In genomic region chr9:137276757-137277328, GRCh38 we compare ENCODE assay signal across 8 cellular contexts. TPM values are rescaled to one million over a fixed set of nuclear protein-coding genes. Genes with fewer than 3 reads are reported as not detected.
A peak's percentile ranks its signal among the peaks of the same experiment; 100 is the strongest.
DNase-seq lines count a peak whose midpoint lies in the region; ATAC-seq, FAIRE-seq and TF ChIP-seq lines count a peak whose summit lies in the region.

No MANE protein-coding gene starts in this region.

- no peaks in the 10 kb centered on the region for H3K79me2 ChIP-seq in Karpas-422 (ENCODE audit: low read length)
- peaks cover 28% of the 10 kb centered on the region for H3K79me2 ChIP-seq in astrocyte (ENCODE audit: insufficient read depth, low read length)

- peak overlapping the region; percentile 36 to 66 (median 62) for H3K27ac Mint-ChIP-seq in CD4-positive, CD25-positive, alpha-beta regulatory T cell
- no peak overlapping the region for H3K27ac Mint-ChIP-seq in astrocyte (ENCODE audit: unreplicated experiment)

- peaks cover 29% of the 10 kb centered on the region for H3K4me1 ChIP-seq in CD4-positive, CD25-positive, alpha-beta regulatory T cell (ENCODE audit: control insufficient read depth, insufficient read depth, low read length, poor library complexity, severe bottlenecking)
- H3K4me1 ChIP-seq in Karpas-422 (ENCODE audit: low read length) (peaks cover 59% of the 10 kb centered on the region), astrocyte (ENCODE audit: insufficient read depth, low read length) (peaks cover 32% of the 10 kb centered on the region), iPS-20b (ENCODE audit: insufficient read depth, low read length) (peaks cover 14% of the 10 kb centered on the region), spleen (peaks cover 8 to 93% (median 67%) of the 10 kb centered on the region in 6 donors)

- ATAC-seq in CD4-positive, CD25-positive, alpha-beta regulatory T cell (ENCODE audit: low read depth in 2 of 2): no peak
- ATAC-seq in HG03025 (IDR thresholded peaks at IDR 0.05; ENCODE audit: low FRiP score, unreplicated experiment): no peak
- ATAC-seq in GM19455 (IDR thresholded peaks at IDR 0.05; ENCODE audit: unreplicated experiment): no peak
- ATAC-seq in GM21786 (IDR thresholded peaks at IDR 0.05; ENCODE audit: unreplicated experiment): no peak

- H3K4me2 ChIP-seq in Karpas-422 (ENCODE audit: low read depth, low read length, poor library complexity, severe bottlenecking) (peak overlapping the region; percentile 84), astrocyte (ENCODE audit: low read length) (peak overlapping the region; percentile 93)

- no peaks in the 10 kb centered on the region for H3K9me3 ChIP-seq in CD4-positive, CD25-positive, alpha-beta regulatory T cell (ENCODE audit: control insufficient read depth in 2 of 2, low read length in 2 of 2)
- H3K9me3 ChIP-seq in Karpas-422 (ENCODE audit: low read length) (no peaks in the 10 kb centered on the region), astrocyte (ENCODE audit: insufficient read depth, low read depth, low read length) (no peaks in the 10 kb centered on the region), iPS-20b (ENCODE audit: insufficient read depth, low read depth, low read length) (no peaks in the 10 kb centered on the region), spleen (no peaks in the 10 kb centered on the region)

- H3K27me3 Mint-ChIP-seq in CD4-positive, CD25-positive, alpha-beta regulatory T cell: no peaks in the 10 kb centered on the region
- no peaks in the 10 kb centered on the region for H3K27me3 Mint-ChIP-seq in astrocyte (ENCODE audit: low read depth, unreplicated experiment)

- H3K36me3 ChIP-seq in CD4-positive, CD25-positive, alpha-beta regulatory T cell (ENCODE audit: control insufficient read depth, insufficient read depth, low read length): peaks cover 3% of the 10 kb centered on the region
- peaks cover 2% of the 10 kb centered on the region; the same call in 1 of the 2 replicates for H3K36me3 ChIP-seq in Karpas-422 (ENCODE audit: insufficient read depth, low read length)
- no peaks in the 10 kb centered on the region for H3K36me3 ChIP-seq in astrocyte (ENCODE audit: insufficient read depth, low read length)
- H3K36me3 ChIP-seq in iPS-20b (ENCODE audit: insufficient read depth, low read depth, low read length): peaks cover 7% of the 10 kb centered on the region
- H3K36me3 ChIP-seq in spleen: peaks cover 0 to 56% (median 35%) of the 10 kb centered on the region in 6 donors

- H3K4me3 Mint-ChIP-seq in CD4-positive, CD25-positive, alpha-beta regulatory T cell: peak overlapping the region; percentile 58 to 87 (median 84)
- peak overlapping the region; percentile 77 for H3K4me3 Mint-ChIP-seq in astrocyte (ENCODE audit: unreplicated experiment)

- peak overlapping the region; percentile 90 for H3K9ac ChIP-seq in Karpas-422 (ENCODE audit: low read length)
- peak overlapping the region; percentile 74 for H3K9ac ChIP-seq in astrocyte (ENCODE audit: low read length)
- H3K9ac ChIP-seq in iPS-20b (ENCODE audit: low read depth, low read length): peak overlapping the region; percentile 79; the same call in 1 of the 2 replicates

- peaks cover 0 to 23% (median 3%) of the 10 kb centered on the region in 4 donors for H3K4me1 Mint-ChIP-seq in CD4-positive, CD25-positive, alpha-beta regulatory T cell
- no peaks in the 10 kb centered on the region for H3K4me1 Mint-ChIP-seq in astrocyte (ENCODE audit: low read depth, unreplicated experiment)

- FAIRE-seq in astrocyte (lab: Jason Lieb, UNC): no peak

- 6 to 18% (median 14%) methylated on average over 12 to 17 of the region's 17 CpGs for WGBS in spleen, 5 donors

- H3K36me3 Mint-ChIP-seq in CD4-positive, CD25-positive, alpha-beta regulatory T cell: no peaks in the 10 kb centered on the region
- H3K36me3 Mint-ChIP-seq in astrocyte (ENCODE audit: low read depth, unreplicated experiment): no peaks in the 10 kb centered on the region

- no peak for TF ChIP-seq POLR2A in spleen (IDR thresholded peaks at IDR 0.05)

- no peaks in the 10 kb centered on the region for H3K27me3 ChIP-seq in CD4-positive, CD25-positive, alpha-beta regulatory T cell (ENCODE audit: control insufficient read depth, insufficient read depth, low read length)
- H3K27me3 ChIP-seq in Karpas-422 (ENCODE audit: low read length) (no peaks in the 10 kb centered on the region), astrocyte (ENCODE audit: insufficient read depth, low read length) (no peaks in the 10 kb centered on the region), iPS-20b (ENCODE audit: insufficient read depth, low read length) (peaks cover 41% of the 10 kb centered on the region; the same call in 1 of the 2 replicates), spleen (replicated peaks in 1 of 7) (no peaks in the 10 kb centered on the region)

- H3K27ac ChIP-seq in CD4-positive, CD25-positive, alpha-beta regulatory T cell (ENCODE audit: insufficient read depth, low read length, poor library complexity, severe bottlenecking): peak overlapping the region; percentile 60
- H3K27ac ChIP-seq in Karpas-422 (ENCODE audit: low read length): peak overlapping the region; percentile 94
- H3K27ac ChIP-seq in astrocyte (ENCODE audit: low read depth, low read length): peak overlapping the region; percentile 50
- H3K27ac ChIP-seq in iPS-20b (ENCODE audit: low read length): peak overlapping the region; percentile 84
- peak overlapping the region; percentile 84 to 95 (median 92) for H3K27ac ChIP-seq in spleen

- no peak overlapping the region for H3K4me3 ChIP-seq in CD4-positive, CD25-positive, alpha-beta regulatory T cell (ENCODE audit: low read depth, low read length)
- H3K4me3 ChIP-seq in Karpas-422 (ENCODE audit: low read length) (peak overlapping the region; percentile 77), astrocyte (ENCODE audit: insufficient read depth, low read depth, low read length) (peak overlapping the region; percentile 73), iPS-20b (ENCODE audit: low read length) (peak overlapping the region; percentile 63; the same call in 1 of the 2 replicates), spleen (peak overlapping the region; percentile 54 to 91 (median 66))

- intact Hi-C loops in spleen (cut with DNase I; ENCODE audit: low total_unique reads): no loop called here

- H4K20me1 ChIP-seq in Karpas-422 (ENCODE audit: insufficient read depth, low read depth, low read length): peaks cover 3% of the 10 kb centered on the region; the same call in 1 of the 2 replicates
- H4K20me1 ChIP-seq in astrocyte (ENCODE audit: insufficient read depth, low read length): peaks cover 50% of the 10 kb centered on the region

- no peak overlapping the region for H2AFZ ChIP-seq in Karpas-422 (ENCODE audit: low read length)
- no peak overlapping the region for H2AFZ ChIP-seq in astrocyte (ENCODE audit: low read depth, low read length)

- H3K9me3 Mint-ChIP-seq in CD4-positive, CD25-positive, alpha-beta regulatory T cell: no peaks in the 10 kb centered on the region
- H3K9me3 Mint-ChIP-seq in astrocyte (ENCODE audit: unreplicated experiment): no peaks in the 10 kb centered on the region

- DNase-seq in CD4-positive, CD25-positive, alpha-beta regulatory T cell: no peak
- DNase-seq in Karpas-422 (peak; percentile 87), astrocyte (ENCODE audit: low read depth) (peak; percentile 12), spleen (peak; percentile 83)

- no peak for TF ChIP-seq CTCF in astrocyte (IDR thresholded peaks at IDR 0.05; ENCODE audit: insufficient read depth, low read depth, low read length)
- no peak for TF ChIP-seq CTCF in spleen (IDR thresholded peaks at IDR 0.05 in 8 of 11, conservative IDR thresholded peaks at IDR 0.05 in 3 of 11)

- no peaks in the 10 kb centered on the region for H3K9me2 ChIP-seq in Karpas-422 (replicated peaks; ENCODE audit: insufficient read depth, low read length)

RNA-seq across cellular contexts. Expression of gene TOR4A, which starts 0.7 kb away (rescaled TPM):
- total RNA-seq in CD4-positive, CD25-positive, alpha-beta regulatory T cell: 6.1 TPM
- polyA plus RNA-seq in CD4-positive, CD25-positive, alpha-beta regulatory T cell: 1 to 10 TPM; 2.6 to 4.2 (median 3.5) TPM
- total RNA-seq in Karpas-422 (2014; rRNA removed; shearing (Covaris generic); ENCODE audit: low replicate concordance): 8.8 and 19.2 TPM in 2 replicates
- total RNA-seq in astrocyte (10.8 and 11.8 TPM in 2 replicates), spleen (10 to 100 TPM; 23.1 to 39.9 (median 29.4) TPM)
- 10 to 100 TPM in 1 of 3 donors, 1 to 10 TPM in 2; 3.2 to 10.8 (median 5.1) TPM for polyA plus RNA-seq in spleen

RNA-seq across cellular contexts. Expression of gene NELFB, which starts 21.7 kb away (rescaled TPM):
- 46.4 TPM for total RNA-seq in CD4-positive, CD25-positive, alpha-beta regulatory T cell
- polyA plus RNA-seq in CD4-positive, CD25-positive, alpha-beta regulatory T cell: 10 to 100 TPM; 22.3 to 27.1 (median 23.7) TPM
- total RNA-seq in Karpas-422 (2014; rRNA removed; shearing (Covaris generic); ENCODE audit: low replicate concordance): 17.8 and 42.7 TPM in 2 replicates
- total RNA-seq in astrocyte: 45.8 and 48.9 TPM in 2 replicates
- 10 to 100 TPM; 27.7 to 46.8 (median 39.9) TPM for total RNA-seq in spleen
- 10 to 100 TPM; 26.6 to 49.7 (median 28.0) TPM for polyA plus RNA-seq in spleen

RNA-seq across cellular contexts. Expression of gene NRARP, which starts 25.2 kb away (rescaled TPM):
- total RNA-seq in CD4-positive, CD25-positive, alpha-beta regulatory T cell: 1.6 TPM
- polyA plus RNA-seq in CD4-positive, CD25-positive, alpha-beta regulatory T cell: not detected
- total RNA-seq in Karpas-422 (2014; rRNA removed; shearing (Covaris generic); ENCODE audit: low replicate concordance): 1.4 and 1.8 TPM in 2 replicates
- total RNA-seq in astrocyte (6.9 and 7.3 TPM in 2 replicates), spleen (10 to 100 TPM in 3 of 7 donors, 1 to 10 TPM in 4; 5.6 to 24.4 (median 9.4) TPM)
- 1 to 10 TPM in 1 of 3 donors, under 1 TPM in 2; 0.37 to 1.3 (median 0.94) TPM for polyA plus RNA-seq in spleen

RNA-seq across cellular contexts. Expression of gene STPG3, which starts 25.8 kb away (rescaled TPM):
- not detected for total RNA-seq in CD4-positive, CD25-positive, alpha-beta regulatory T cell
- polyA plus RNA-seq in CD4-positive, CD25-positive, alpha-beta regulatory T cell: not detected
- 0.61 and 0.86 TPM in 2 replicates for total RNA-seq in Karpas-422 (2014; rRNA removed; shearing (Covaris generic); ENCODE audit: low replicate concordance)
- total RNA-seq in astrocyte (not detected in 2 replicates), spleen (not detected)
- not detected for polyA plus RNA-seq in spleen

RNA-seq across cellular contexts. Expression of gene TUBB4B, which starts 35.8 kb away (rescaled TPM):
- 100 TPM for total RNA-seq in CD4-positive, CD25-positive, alpha-beta regulatory T cell
- 10 to 100 TPM; 56.7 to 87.4 (median 71.8) TPM for polyA plus RNA-seq in CD4-positive, CD25-positive, alpha-beta regulatory T cell
- 97.1 and 152 TPM in 2 replicates for total RNA-seq in Karpas-422 (2014; rRNA removed; shearing (Covaris generic); ENCODE audit: low replicate concordance)
- total RNA-seq in astrocyte (188 and 218 TPM in 2 replicates), spleen (100 to 1,000 TPM in 4 of 7 donors, 10 to 100 TPM in 3; 55.1 to 137 (median 102) TPM)
- 100 to 1,000 TPM in 2 of 3 donors, 10 to 100 TPM in 1; 59.6 to 112 (median 107) TPM for polyA plus RNA-seq in spleen

Comparison
In these comparisons a context has a peak if more than half of its experiments do, and no peak if none do; other contexts are left out.
1. DNase-seq: peak in Karpas-422 (single experiment), astrocyte (single experiment) and spleen (single experiment); none in CD4-positive, CD25-positive, alpha-beta regulatory T cell (0 of 3).
2. Peak in every context shown above with its lines, with median percentiles within 50 percentile points of each other: H3K27ac ChIP-seq and H3K9ac ChIP-seq.